18 cellular contexts compared by ENCODE assay signal in genomic region chr1:162418584-162418983, GRCh38. TPM values are rescaled to one million over a fixed set of nuclear protein-coding genes. Genes with fewer than 3 reads are reported as not detected.
"Had no signal": no experiment of that assay in that cellular context is flagged by ENCODE, and none has a peak within 500 bp of the region (broad histone marks: within the 10 kb centered on the region; RNA-seq: fewer than 3 reads in every experiment).

No MANE protein-coding gene starts in this region.

RNA-seq across cellular contexts. Expression of gene SH2D1B, which starts 6.6 kb away (rescaled TPM):
- total RNA-seq: glomerular endothelial cell, lower leg skin, lung microvascular endothelial cell, occipital lobe, renal cortical epithelial cell, sigmoid colon had no signal
- polyA plus RNA-seq: neural cell had no signal

RNA-seq across cellular contexts. Expression of gene SPATA46, which starts 41.9 kb away (rescaled TPM):
- total RNA-seq: dorsolateral prefrontal cortex, epithelial cell of proximal tubule, glomerular endothelial cell, kidney, left lung, lower leg skin, lung microvascular endothelial cell, natural killer cell, occipital lobe, ovary, psoas muscle, renal cortical epithelial cell, right cardiac atrium, sigmoid colon, skeletal muscle tissue, spleen, upper lobe of left lung had no signal
- polyA plus RNA-seq: neural cell, ovary, psoas muscle, right cardiac atrium, sigmoid colon, spleen had no signal
